Comparison of ENCODE assay signal across 9 cellular contexts in genomic region chr17:44774271-44775135, GRCh38. TPM values are rescaled to one million over a fixed set of nuclear protein-coding genes. Genes with fewer than 3 reads are reported as not detected.
DNase-seq lines count a peak whose midpoint lies in the region; ATAC-seq, FAIRE-seq and TF ChIP-seq lines count a peak whose summit lies in the region.
"Had no signal": no experiment of that assay in that cellular context is flagged by ENCODE, and none has a peak within 500 bp of the region (broad histone marks: within the 10 kb centered on the region; RNA-seq: fewer than 3 reads in every experiment).

No MANE protein-coding gene starts in this region.

- no peak overlapping the region for H2BK5ac ChIP-seq in H9 (ENCODE audit: insufficient read length, low read length)

- H3K4me3 ChIP-seq in CD8-positive, alpha-beta memory T cell (ENCODE audit: low read length), result peak overlapping the region; percentile 81
- peak overlapping the region; percentile 60 for H3K4me3 ChIP-seq in astrocyte (ENCODE audit: insufficient read depth, low read depth, low read length)
- peak overlapping the region; percentile 63 for H3K4me3 ChIP-seq in retinal pigment epithelial cell (ENCODE audit: low read length)

- no peak for FAIRE-seq in astrocyte (lab: Jason Lieb, UNC)
- FAIRE-seq: TTC549 had no signal

- H2AFZ ChIP-seq in H9 (ENCODE audit: low read length), result no peak overlapping the region
- H2AFZ ChIP-seq in astrocyte (ENCODE audit: low read depth, low read length), result peak overlapping the region; percentile 84

- no CpG with 5 or more reads among the region's 42 CpGs for WGBS in H9 (ENCODE audit: extremely low coverage, insufficient read length, low lambda C conversion rate)

- no peak overlapping the region for H4K91ac ChIP-seq in H9 (ENCODE audit: insufficient read length, low read depth, low read length)

- H3K4me2 ChIP-seq in H9 (ENCODE audit: insufficient read depth, insufficient read length, low read length) (peak overlapping the region; percentile 42), astrocyte (ENCODE audit: low read length) (peak overlapping the region; percentile 95)

- peak overlapping the region; percentile 87 to 94 (median 89) for H3K4me3 Mint-ChIP-seq in CD8-positive, alpha-beta memory T cell
- H3K4me3 Mint-ChIP-seq in H9 (peak overlapping the region; percentile 72 to 88), astrocyte (ENCODE audit: unreplicated experiment) (peak overlapping the region; percentile 83)

- no peaks in the 10 kb centered on the region for H3K36me3 Mint-ChIP-seq in CD8-positive, alpha-beta memory T cell
- H3K36me3 Mint-ChIP-seq in H9 (ENCODE audit: insufficient read depth in 1 of 3, low read depth in 3 of 3) (no peaks in the 10 kb centered on the region), astrocyte (ENCODE audit: low read depth, unreplicated experiment) (no peaks in the 10 kb centered on the region)

- no peak overlapping the region for H2BK12ac ChIP-seq in H9 (ENCODE audit: insufficient read length, low read depth, low read length)

- peak; percentile 74 to 89 (median 83) for DNase-seq in CD8-positive, alpha-beta memory T cell
- DNase-seq in H9, result peak; percentile 96
- DNase-seq in NCI-H2029 (lab: John Stamatoyannopoulos, UW), result peak; percentile 71
- DNase-seq in T-helper 9 cell, result peak; percentile 84
- no peak for DNase-seq in astrocyte (ENCODE audit: low read depth)
- peak; percentile 7 to 88 (median 68) for DNase-seq in hypothalamus (lab: John Stamatoyannopoulos, UW)
- no peak for DNase-seq in retinal pigment epithelial cell (ENCODE audit: low read depth)

- H2BK15ac ChIP-seq in H9 (ENCODE audit: low read depth, low read length), result no peak overlapping the region

- H3K56ac ChIP-seq in H9 (ENCODE audit: insufficient read length, low read depth, low read length), result no peak overlapping the region

- peak; percentile 98 for TF ChIP-seq CTCF in H9 (conservative IDR thresholded peaks at IDR 0.05)
- TF ChIP-seq CTCF in astrocyte (IDR thresholded peaks at IDR 0.05; ENCODE audit: insufficient read depth, low read depth, low read length), result peak; percentile 94
- TF ChIP-seq CTCF in retinal pigment epithelial cell (conservative IDR thresholded peaks at IDR 0.05; ENCODE audit: low read depth, low read length), result peak; percentile 98

- H3T11ph ChIP-seq in H9 (ENCODE audit: low read length), result no peak overlapping the region

- no peak overlapping the region for H3K18ac ChIP-seq in H9 (ENCODE audit: insufficient read length, low read depth, low read length)

- H4K20me1 ChIP-seq in H9 (ENCODE audit: control insufficient read depth, insufficient read depth, insufficient read length) (no peaks in the 10 kb centered on the region), astrocyte (ENCODE audit: insufficient read depth, low read length) (no peaks in the 10 kb centered on the region)

- H3K4me1 Mint-ChIP-seq in CD8-positive, alpha-beta memory T cell, result peaks cover 5 to 17% (median 7%) of the 10 kb centered on the region in 3 donors
- H3K4me1 Mint-ChIP-seq in H9 (peaks cover 10 to 17% of the 10 kb centered on the region in 2 experiments; a peak in 3 of 4 replicates), astrocyte (ENCODE audit: low read depth, unreplicated experiment) (peaks cover 4% of the 10 kb centered on the region)

- H3K23me2 ChIP-seq in H9 (ENCODE audit: insufficient read length, low read depth, low read length, poor library complexity, severe bottlenecking), result peaks cover 10% of the 10 kb centered on the region

- POLR2A ChIA-PET in CD8-positive, alpha-beta memory T cell (lab: Charles Lee), result interaction anchor here (1.4 kb wide), 1 partner anchor 11 kb away, joined by 4 read pairs; no protein-coding TSS in a partner anchor

- no peaks in the 10 kb centered on the region for H3K79me1 ChIP-seq in H9 (ENCODE audit: insufficient read depth, low read depth, low read length, poor library complexity, severe bottlenecking)

- H3K27me3 ChIP-seq in CD8-positive, alpha-beta memory T cell (ENCODE audit: insufficient read depth, low read length, poor library complexity, severe bottlenecking), result no peaks in the 10 kb centered on the region
- peaks cover 4% of the 10 kb centered on the region; the same call in 1 of the 2 replicates for H3K27me3 ChIP-seq in H9 (ENCODE audit: insufficient read depth, low read length)
- no peaks in the 10 kb centered on the region for H3K27me3 ChIP-seq in astrocyte (ENCODE audit: insufficient read depth, low read length)

- no peak for ATAC-seq in HG03521 (IDR thresholded peaks at IDR 0.05; ENCODE audit: unreplicated experiment)

- H3K27ac Mint-ChIP-seq in CD8-positive, alpha-beta memory T cell, result peak overlapping the region in 4 of 8 donors; percentile 13 to 88 (median 44)
- H3K27ac Mint-ChIP-seq in H9 (no peak overlapping the region; a peak in 1 of 7 replicates), astrocyte (ENCODE audit: unreplicated experiment) (no peak overlapping the region)

- no peak overlapping the region for H4K5ac ChIP-seq in H9 (ENCODE audit: insufficient read length, low read depth, low read length)

- CTCF ChIA-PET in CD8-positive, alpha-beta memory T cell (lab: Charles Lee), result interaction anchor here (0.7 to 9.4 kb wide), 16 partner anchors 9 to 250 kb away, joined by 3 to 141 read pairs (median 5); no protein-coding TSS in a partner anchor

- H2BK120ac ChIP-seq in H9 (ENCODE audit: low read depth, low read length, poor library complexity, severe bottlenecking), result no peak overlapping the region

- H2AK5ac ChIP-seq in H9 (ENCODE audit: insufficient read length, low read length), result no peak overlapping the region

- no peak overlapping the region for H3K23ac ChIP-seq in H9 (ENCODE audit: insufficient read length, low read depth, low read length)

- H3K36me3 ChIP-seq in CD8-positive, alpha-beta memory T cell (ENCODE audit: insufficient read depth, low read length), result no peaks in the 10 kb centered on the region
- no peaks in the 10 kb centered on the region for H3K36me3 ChIP-seq in astrocyte (ENCODE audit: insufficient read depth, low read length)

- H3K9me3 Mint-ChIP-seq in CD8-positive, alpha-beta memory T cell, result no peaks in the 10 kb centered on the region
- H3K9me3 Mint-ChIP-seq in H9 (no peaks in the 10 kb centered on the region), astrocyte (ENCODE audit: unreplicated experiment) (no peaks in the 10 kb centered on the region)

- no peak overlapping the region for H2BK20ac ChIP-seq in H9 (ENCODE audit: low read depth, low read length, poor library complexity, severe bottlenecking)

- H3K79me2 ChIP-seq in H9 (ENCODE audit: insufficient read depth, low read length), result no peaks in the 10 kb centered on the region
- H3K79me2 ChIP-seq in astrocyte (ENCODE audit: insufficient read depth, low read length), result no peaks in the 10 kb centered on the region

- H3K9ac ChIP-seq in H9 (ENCODE audit: extremely low read depth, insufficient read length, low read length), result no peak overlapping the region
- H3K9ac ChIP-seq in astrocyte (ENCODE audit: low read length), result peak overlapping the region; percentile 23

- peaks cover 0 to 3% of the 10 kb centered on the region in 2 donors for H3K27me3 Mint-ChIP-seq in CD8-positive, alpha-beta memory T cell
- H3K27me3 Mint-ChIP-seq in H9 (ENCODE audit: low read depth) (peaks cover 49% of the 10 kb centered on the region), astrocyte (ENCODE audit: low read depth, unreplicated experiment) (peaks cover 16% of the 10 kb centered on the region)

- H4K8ac ChIP-seq in H9 (replicated peaks; ENCODE audit: insufficient read length, low read depth, low read length), result no peak overlapping the region

- H3K4ac ChIP-seq in H9 (ENCODE audit: low read depth, low read length), result no peak overlapping the region

- H3K27ac ChIP-seq in CD8-positive, alpha-beta memory T cell (ENCODE audit: low read depth, low read length), result no peak overlapping the region
- H3K27ac ChIP-seq in H9 (ENCODE audit: insufficient read length, low read depth, low read length), result no peak overlapping the region
- H3K27ac ChIP-seq in astrocyte (ENCODE audit: low read depth, low read length), result no peak overlapping the region

- H3K9me3 ChIP-seq in CD8-positive, alpha-beta memory T cell (ENCODE audit: low read length), result no peaks in the 10 kb centered on the region
- H3K9me3 ChIP-seq in H9 (ENCODE audit: control insufficient read depth, low read depth, low read length) (no peaks in the 10 kb centered on the region), astrocyte (ENCODE audit: insufficient read depth, low read depth, low read length) (no peaks in the 10 kb centered on the region)

- H3K4me1 ChIP-seq in CD8-positive, alpha-beta memory T cell (ENCODE audit: insufficient read depth, low read length), result peaks cover 16% of the 10 kb centered on the region
- H3K4me1 ChIP-seq in H9 (ENCODE audit: insufficient read depth, low read length), result no peaks in the 10 kb centered on the region; the same call in 1 of the 2 replicates
- peaks cover 13% of the 10 kb centered on the region for H3K4me1 ChIP-seq in astrocyte (ENCODE audit: insufficient read depth, low read length)

- H3K14ac ChIP-seq in H9 (ENCODE audit: insufficient read depth, low read length), result no peak overlapping the region; the same call in 1 of the 2 replicates

RNA-seq across cellular contexts. Expression of gene ADAM11, which starts 15.7 kb away (rescaled TPM):
- under 1 TPM; 0.35 to 0.71 TPM for total RNA-seq in CD8-positive, alpha-beta memory T cell
- not detected for polyA plus RNA-seq in CD8-positive, alpha-beta memory T cell
- total RNA-seq in H9 (2021) (2.7 and 4.6 TPM in 2 replicates), astrocyte (0.43 and 0.65 TPM in 2 replicates)

RNA-seq across cellular contexts. Expression of gene GJC1, which starts 55.6 kb away (rescaled TPM):
- 10 to 100 TPM in 1 of 2 experiments, 1 to 10 TPM in 1; 9.4 to 10.2 TPM for total RNA-seq in CD8-positive, alpha-beta memory T cell
- not detected for polyA plus RNA-seq in CD8-positive, alpha-beta memory T cell
- total RNA-seq in H9 (2021), result 114 and 119 TPM in 2 replicates
- 28.0 and 38.4 TPM in 2 replicates for total RNA-seq in astrocyte

Comparison
In these comparisons a context has a peak if more than half of its experiments do, and no peak if none do; other contexts are left out.
1. DNase-seq: peak in CD8-positive, alpha-beta memory T cell (5 of 5), H9 (single experiment), NCI-H2029 (single experiment), T-helper 9 cell (single experiment) and hypothalamus (51 of 51); none in astrocyte (single experiment) and retinal pigment epithelial cell (single experiment).
2. Peak in every context shown above with its lines, with median percentiles within 50 percentile points of each other: H3K4me3 ChIP-seq, H3K4me3 Mint-ChIP-seq and CTCF ChIP-seq.